In the genomic region with DNA sequence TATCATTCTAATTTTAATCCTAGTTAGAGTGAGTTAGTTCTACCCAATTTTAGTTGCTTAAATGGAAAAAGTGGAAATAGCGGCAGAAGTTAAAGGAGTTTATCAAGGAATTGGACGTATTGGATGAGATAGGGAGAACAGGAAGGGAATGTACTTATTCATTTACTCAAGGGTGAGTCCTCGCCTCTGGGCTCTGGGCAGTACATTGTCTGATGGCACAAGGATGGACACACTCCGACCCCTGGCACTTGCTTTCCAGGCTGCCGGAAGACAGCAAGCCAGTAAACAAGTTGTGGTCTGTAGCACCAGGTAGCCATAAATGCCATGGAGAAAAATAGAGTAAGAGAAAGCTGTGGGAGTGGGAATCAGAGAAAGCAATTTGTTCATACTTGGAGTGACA, we compare ENCODE assay signal across 20 cellular contexts.
DNase-seq lines count a peak whose midpoint lies in the region; ATAC-seq and TF ChIP-seq lines count a peak whose summit lies in the region.
"Had no signal": no experiment of that assay in that cellular context is flagged by ENCODE, and none has a peak within 500 bp of the region (broad histone marks: within the 10 kb centered on the region; RNA-seq: fewer than 3 reads in every experiment).

No MANE protein-coding gene starts in this region.

- H4K20me1 ChIP-seq in osteoblast (ENCODE audit: insufficient read depth, low read length), result no peaks in the 10 kb centered on the region
- H4K20me1 ChIP-seq: BLaER1 had no signal

- H3K27ac Mint-ChIP-seq in activated CD4-positive, alpha-beta T cell treated with anti-CD3 and anti-CD28 coated beads, Interleukin-2, amount 10 ng/mL, durations not matched to agents 7 days and 5 days, result no peak overlapping the region
- H3K27ac Mint-ChIP-seq: CD4-positive, alpha-beta T cell; CD8-positive, alpha-beta T cell had no signal

- peaks cover 12% of the 10 kb centered on the region for H3K27me3 Mint-ChIP-seq in activated CD4-positive, alpha-beta T cell treated with anti-CD3 and anti-CD28 coated beads, Interleukin-2, amount 10 ng/mL, durations not matched to agents 7 days and 5 days
- H3K27me3 Mint-ChIP-seq: CD4-positive, alpha-beta T cell had no signal

- intact Hi-C loops in left colon (cut with DNase I, micrococcal nuclease), result no loop called here

- H3K4me1 ChIP-seq in osteoblast (ENCODE audit: insufficient read depth, low read length), result no peaks in the 10 kb centered on the region
- no peaks in the 10 kb centered on the region for H3K4me1 ChIP-seq in foreskin keratinocyte
- H3K4me1 ChIP-seq: BE2C, BLaER1, Caco-2 had no signal

- no peak overlapping the region for H2AFZ ChIP-seq in osteoblast (ENCODE audit: low read length)

- H3K36me3 Mint-ChIP-seq in activated CD4-positive, alpha-beta T cell treated with anti-CD3 and anti-CD28 coated beads, Interleukin-2, amount 10 ng/mL, durations not matched to agents 7 days and 5 days (ENCODE audit: low read depth), result no peaks in the 10 kb centered on the region
- H3K36me3 Mint-ChIP-seq: CD8-positive, alpha-beta T cell had no signal

- no peak overlapping the region for H3K4me2 ChIP-seq in osteoblast (ENCODE audit: insufficient read depth, low read length)
- H3K4me2 ChIP-seq: BLaER1 had no signal

- CTCF ChIA-PET in activated CD4-positive, alpha-beta T cell treated with anti-CD3 and anti-CD28 coated beads, Interleukin-2, amount 10 ng/mL, durations not matched to agents 7 days and 5 days (lab: Charles Lee), result no interaction called here

- POLR2A ChIA-PET in activated CD4-positive, alpha-beta T cell treated with anti-CD3 and anti-CD28 coated beads, Interleukin-2, amount 10 ng/mL, durations not matched to agents 7 days and 5 days (lab: Charles Lee), result no interaction called here

- DNase-seq in LNCaP clone FGC (ENCODE audit: low read depth) (peak; percentile 79), left colon (peak in 1 of 2 donors; percentile 21), osteoblast (ENCODE audit: insufficient read length, low spot score, missing footprints) (peak; percentile 2), foreskin keratinocyte (no peak), NCI-H748 (lab: John Stamatoyannopoulos, UW; ENCODE audit: unreplicated experiment) (no peak)
- DNase-seq in activated CD4-positive, alpha-beta T cell treated with anti-CD3 and anti-CD28 coated beads, Interleukin-2, amount 10 ng/mL, durations not matched to agents 7 days and 5 days, result no peak
- DNase-seq: 8988T; ACHN; BE2C; C1 segment of cervical spinal cord; Caco-2; Calu3; CD4-positive, alpha-beta T cell; CD8-positive, alpha-beta T cell; DND-41; EL; GDM1 had no signal

- H3K4me3 Mint-ChIP-seq in activated CD4-positive, alpha-beta T cell treated with anti-CD3 and anti-CD28 coated beads, Interleukin-2, amount 10 ng/mL, durations not matched to agents 7 days and 5 days, result no peak overlapping the region
- H3K4me3 Mint-ChIP-seq: CD4-positive, alpha-beta T cell; CD8-positive, alpha-beta T cell had no signal

- H3K27me3 ChIP-seq in osteoblast (ENCODE audit: insufficient read depth, low read length) (peaks cover 13% of the 10 kb centered on the region), foreskin keratinocyte (peaks cover 12% of the 10 kb centered on the region)
- H3K27me3 ChIP-seq: BE2C, BLaER1 had no signal

- no peaks in the 10 kb centered on the region for H3K79me2 ChIP-seq in osteoblast (ENCODE audit: insufficient read depth, low read length)

- no peaks in the 10 kb centered on the region for H3K4me1 Mint-ChIP-seq in activated CD4-positive, alpha-beta T cell treated with anti-CD3 and anti-CD28 coated beads, Interleukin-2, amount 10 ng/mL, durations not matched to agents 7 days and 5 days

- TF ChIP-seq CTCF in LNCaP clone FGC (IDR thresholded peaks at IDR 0.05; ENCODE audit: control insufficient read depth, extremely low read depth, insufficient read depth) (no peak), osteoblast (IDR thresholded peaks at IDR 0.05; ENCODE audit: extremely low read depth, low read depth, low read length) (no peak), foreskin keratinocyte (conservative IDR thresholded peaks at IDR 0.05) (no peak)

- H3K36me3 ChIP-seq in osteoblast (ENCODE audit: insufficient read depth, low read length), result no peaks in the 10 kb centered on the region
- H3K36me3 ChIP-seq: BE2C, BLaER1 had no signal

- H3K27ac ChIP-seq in osteoblast (ENCODE audit: low read depth, low read length) (no peak overlapping the region), foreskin keratinocyte (no peak overlapping the region)
- H3K27ac ChIP-seq: BLaER1 had no signal

- ATAC-seq in left colon (peak; percentile 87), HG02973 (IDR thresholded peaks at IDR 0.05; ENCODE audit: unreplicated experiment) (no peak), foreskin keratinocyte (no peak)
- ATAC-seq: CD8-positive, alpha-beta T cell; GM12878 had no signal

- H3K9me3 ChIP-seq in osteoblast (ENCODE audit: low read depth, low read length), result no peaks in the 10 kb centered on the region
- H3K9me3 ChIP-seq: BE2C, BLaER1, Caco-2 had no signal

- H3K4me3 ChIP-seq in LNCaP clone FGC (ENCODE audit: low read depth, low read length), result no peak overlapping the region
- no peak overlapping the region for H3K4me3 ChIP-seq in osteoblast (ENCODE audit: insufficient read depth, low read length)
- H3K4me3 ChIP-seq: BLaER1, GM12878 had no signal

- H3K9me3 Mint-ChIP-seq in activated CD4-positive, alpha-beta T cell treated with anti-CD3 and anti-CD28 coated beads, Interleukin-2, amount 10 ng/mL, durations not matched to agents 7 days and 5 days, result no peaks in the 10 kb centered on the region
- H3K9me3 Mint-ChIP-seq: CD4-positive, alpha-beta T cell; CD8-positive, alpha-beta T cell had no signal

Comparison
In these comparisons a context has a peak if more than half of its experiments do, and no peak if none do; other contexts are left out.
1. DNase-seq: peak in LNCaP clone FGC (single experiment) and osteoblast (single experiment); none in activated CD4-positive, alpha-beta T cell treated with anti-CD3 and anti-CD28 coated beads, Interleukin-2, amount 10 ng/mL, durations not matched to agents 7 days and 5 days (single experiment), foreskin keratinocyte (0 of 2) and NCI-H748 (single experiment).